In genomic region chr11:130068546-130068985, GRCh38 we compare ENCODE assay signal across 8 cellular contexts. TPM values are rescaled to one million over a fixed set of nuclear protein-coding genes. Genes with fewer than 3 reads are reported as not detected.
A peak's percentile ranks its signal among the peaks of the same experiment; 100 is the strongest.
DNase-seq lines count a peak whose midpoint lies in the region; ATAC-seq, FAIRE-seq and TF ChIP-seq lines count a peak whose summit lies in the region.

No MANE protein-coding gene starts in this region.

- WGBS in mesodermal cell (ENCODE audit: insufficient coverage in 2 of 2), 2 experiments, result 48 to 54% methylated on average over 17 to 18 of the region's 18 CpGs

- H3K27me3 ChIP-seq in right atrium auricular region, result no peaks in the 10 kb centered on the region
- no peaks in the 10 kb centered on the region for H3K27me3 ChIP-seq in bronchial epithelial cell (ENCODE audit: control insufficient read depth, insufficient read depth, low read length)
- H3K27me3 ChIP-seq in vagina, result no peaks in the 10 kb centered on the region

- TF ChIP-seq CTCF in right atrium auricular region (IDR thresholded peaks at IDR 0.05) (no peak), bronchial epithelial cell (IDR thresholded peaks at IDR 0.05; ENCODE audit: insufficient read depth, low read length, severe bottlenecking) (no peak), vagina (IDR thresholded peaks at IDR 0.05) (no peak)

- FAIRE-seq in bronchial epithelial cell (lab: Jason Lieb, UNC), result no peak

- H3K4me1 ChIP-seq in right atrium auricular region (peaks cover 0 to 25% of the 10 kb centered on the region in 2 donors), mesodermal cell (ENCODE audit: control insufficient read depth, insufficient read depth, low read length, poor library complexity, severe bottlenecking) (peaks cover 13% of the 10 kb centered on the region), vagina (peaks cover 21% of the 10 kb centered on the region)

- DNase-seq in right atrium auricular region (ENCODE audit: low spot score) (no peak), left cardiac atrium (no peak), bronchial epithelial cell (ENCODE audit: low read depth) (peak; percentile 56), vagina (ENCODE audit: extremely low spot score in 2 of 2) (no peak), iPS-NIHi11 (ENCODE audit: low spot score) (no peak), D341Med (ENCODE audit: low spot score) (no peak), mesenteric fat pad (ENCODE audit: low spot score) (no peak)

- H3K4me3 ChIP-seq in right atrium auricular region, result peak overlapping the region; percentile 68 to 95
- peak overlapping the region; percentile 65 for H3K4me3 ChIP-seq in bronchial epithelial cell (ENCODE audit: low read depth, low read length)
- peak overlapping the region; percentile 69 for H3K4me3 ChIP-seq in mesodermal cell (ENCODE audit: extremely low read depth, insufficient read depth, low read length, poor library complexity, severe bottlenecking)
- H3K4me3 ChIP-seq in vagina, result peak overlapping the region; percentile 72 to 99

- H3K27ac ChIP-seq in right atrium auricular region (peak overlapping the region; percentile 95 to 96), mesodermal cell (ENCODE audit: low read depth, low read length, severe bottlenecking) (peak overlapping the region; percentile 67), vagina (peak overlapping the region; percentile 92)

- TF ChIP-seq POLR2A in vagina (IDR thresholded peaks at IDR 0.05), result no peak

- no peaks in the 10 kb centered on the region for H3K9me3 ChIP-seq in right atrium auricular region
- no peaks in the 10 kb centered on the region for H3K9me3 ChIP-seq in mesodermal cell (ENCODE audit: control insufficient read depth, low read length)
- no peaks in the 10 kb centered on the region for H3K9me3 ChIP-seq in vagina

- intact Hi-C loops in left cardiac atrium (cut with DNase I) (loop anchor here (2.0 to 10.0 kb wide), 2 partner anchors 56 to 66 kb away; partner anchors contain the start of gene PRDM10 (in 1 of the 2)), vagina (cut with DNase I) (loop anchor here (5.0 kb wide), 1 partner anchor 66 kb away; the partner anchor contains the start of gene PRDM10)

- H3K36me3 ChIP-seq in right atrium auricular region (no peaks in the 10 kb centered on the region), bronchial epithelial cell (ENCODE audit: control insufficient read depth, insufficient read depth, low read length) (no peaks in the 10 kb centered on the region), mesodermal cell (ENCODE audit: control insufficient read depth, insufficient read depth, low read length) (peaks cover 2% of the 10 kb centered on the region), vagina (no peaks in the 10 kb centered on the region)

- no peak for ATAC-seq in left cardiac atrium

RNA-seq across cellular contexts. Expression of gene APLP2, which starts 1.1 kb away (rescaled TPM):
- total RNA-seq in right atrium auricular region (100 to 1,000 TPM; 326 to 454 TPM), left cardiac atrium (100 to 1,000 TPM; 298 to 322 TPM), bronchial epithelial cell (504 and 567 TPM in 2 replicates), vagina (234 TPM), mesenteric fat pad (298 TPM)
- polyA plus RNA-seq in mesodermal cell (2013, experiment 1 of 2), result 520 TPM
- polyA plus RNA-seq in mesodermal cell (2013, experiment 2 of 2), result 488 TPM
